9 cellular contexts compared by ENCODE assay signal in genomic region chr2:207504513-207505171, GRCh38. TPM values are rescaled to one million over a fixed set of nuclear protein-coding genes. Genes with fewer than 3 reads are reported as not detected.
DNase-seq lines count a peak whose midpoint lies in the region; ATAC-seq, FAIRE-seq and TF ChIP-seq lines count a peak whose summit lies in the region.
"Had no signal": no experiment of that assay in that cellular context is flagged by ENCODE, and none has a peak within 500 bp of the region (broad histone marks: within the 10 kb centered on the region; RNA-seq: fewer than 3 reads in every experiment).

No MANE protein-coding gene starts in this region.

- FAIRE-seq in GM12891 (lab: Jason Lieb, UNC), result peak; percentile 47

- H3K9me3 Mint-ChIP-seq in osteocyte (ENCODE audit: unreplicated experiment), result peaks cover 8% of the 10 kb centered on the region

- H3K36me3 Mint-ChIP-seq in osteocyte (ENCODE audit: unreplicated experiment), result no peaks in the 10 kb centered on the region

- no peaks in the 10 kb centered on the region for H3K9me3 ChIP-seq in RWPE2 (ENCODE audit: severe bottlenecking)

- TF ChIP-seq POLR2A in GM12891 (IDR thresholded peaks at IDR 0.05; ENCODE audit: low read depth, low read length), result no peak

- H3K4me3 Mint-ChIP-seq in osteocyte (ENCODE audit: unreplicated experiment), result no peak overlapping the region

- ATAC-seq in RWPE2 (ENCODE audit: low read depth), result peak; percentile 28; the same call in 2 of the 3 replicates
- no peak for ATAC-seq in HG03097 (IDR thresholded peaks at IDR 0.05; ENCODE audit: low FRiP score, unreplicated experiment)

- H3K27me3 Mint-ChIP-seq in osteocyte (ENCODE audit: unreplicated experiment), result no peaks in the 10 kb centered on the region

- DNase-seq in GM12891 (ENCODE audit: insufficient read length, low spot score), result no peak
- no peak for DNase-seq in RWPE2 (ENCODE audit: low spot score)
- DNase-seq in fibroblast of gingiva (ENCODE audit: low read depth), result peak; percentile 68
- no peak for DNase-seq in osteocyte (ENCODE audit: extremely low spot score, unreplicated experiment)
- DNase-seq in DMS153 treated with DMSO at 0.1 percent for 48 hours (lab: John Stamatoyannopoulos, UW; ENCODE audit: unreplicated experiment), result no peak
- no peak for DNase-seq in activated CD4-positive, alpha-beta T cell treated with anti-CD3 and anti-CD28 coated beads, Interleukin-2, amount 50 U/mL, for 1 hour
- DNase-seq in NCI-H524 (lab: John Stamatoyannopoulos, UW), result no peak
- DNase-seq: activated CD4-positive, alpha-beta T cell treated with anti-CD3 and anti-CD28 coated beads for 48 hours had no signal

- H3K4me1 ChIP-seq in RWPE2 (ENCODE audit: insufficient read depth, poor library complexity, severe bottlenecking), result peaks cover 33% of the 10 kb centered on the region

- TF ChIP-seq CTCF in RWPE2 (IDR thresholded peaks at IDR 0.05; ENCODE audit: poor library complexity, severe bottlenecking) (no peak), osteocyte (IDR thresholded peaks at IDR 0.05) (no peak)

- no peaks in the 10 kb centered on the region for H3K36me3 ChIP-seq in RWPE2 (ENCODE audit: low read depth)

- H3K4me3 ChIP-seq in RWPE2 (ENCODE audit: severe bottlenecking), result no peak overlapping the region

- H3K27ac ChIP-seq in RWPE2 (ENCODE audit: poor library complexity, severe bottlenecking), result peak overlapping the region; percentile 89

- H3K27ac Mint-ChIP-seq in osteocyte (ENCODE audit: unreplicated experiment), result peak overlapping the region; percentile 88

- no peaks in the 10 kb centered on the region for H3K27me3 ChIP-seq in RWPE2 (ENCODE audit: insufficient read depth, poor library complexity, severe bottlenecking)

- H3K4me1 Mint-ChIP-seq in osteocyte (ENCODE audit: unreplicated experiment), result peaks cover 52% of the 10 kb centered on the region

TF ChIP-seq in GM12891, 5 proteins besides CTCF, POLR2A, EP300 and RAD21:
- TF ChIP-seq POU2F2 (IDR thresholded peaks at IDR 0.05; ENCODE audit: low read depth, low read length) (no peak), SPI1 (IDR thresholded peaks at IDR 0.05; ENCODE audit: low read depth, low read length) (no peak), PAX5 (IDR thresholded peaks at IDR 0.05; ENCODE audit: insufficient read depth, low read length, severe bottlenecking) (no peak), POLR2AphosphoS5 (IDR thresholded peaks at IDR 0.05; ENCODE audit: low read depth, low read length) (no peak), TAF1 (IDR thresholded peaks at IDR 0.05; ENCODE audit: low read depth, low read length) (no peak)

RNA-seq across cellular contexts. Expression of gene CREB1, which starts 25.1 kb away (rescaled TPM):
- 24.4 TPM for polyA plus RNA-seq in GM12891 (2012; ENCODE audit: low read depth, missing spikeins)
- total RNA-seq in osteocyte, result 71.0 and 74.2 TPM in 2 replicates
